ENCODE assay signal across 16 cellular contexts in the genomic region with DNA sequence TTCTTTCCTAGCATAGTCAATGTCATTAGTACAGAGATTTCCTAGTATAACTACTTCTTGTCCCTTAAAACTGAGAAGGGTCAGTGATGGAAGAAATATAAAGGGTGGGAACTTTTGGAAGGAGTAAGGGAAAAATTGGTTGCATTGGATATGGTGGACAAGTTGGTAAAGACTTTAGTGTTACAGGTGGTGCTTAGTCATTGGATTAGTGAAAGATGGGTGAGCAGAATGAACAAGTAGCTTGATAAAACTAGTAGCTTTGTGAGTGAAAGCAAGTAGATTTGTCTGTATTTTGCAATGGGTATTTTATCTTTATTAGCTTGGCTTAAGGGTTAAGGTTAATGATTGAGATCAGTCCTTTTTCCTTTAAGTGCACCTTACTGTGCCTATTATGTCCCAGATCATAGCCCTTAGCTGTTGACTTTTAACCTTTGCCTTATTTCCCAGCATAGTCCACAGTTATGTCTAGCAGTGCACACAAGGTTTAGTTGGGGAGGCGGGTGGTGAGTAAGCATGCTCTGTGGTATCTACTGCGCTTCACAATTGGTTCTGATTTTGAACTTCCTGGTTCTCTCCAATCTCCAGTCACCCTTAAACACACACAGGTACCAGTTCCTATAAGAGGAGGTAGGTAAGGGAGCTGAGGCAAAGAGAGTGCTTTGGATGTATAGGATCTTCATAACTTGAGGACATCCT. TPM values are rescaled to one million over a fixed set of nuclear protein-coding genes. Genes with fewer than 3 reads are reported as not detected.
A peak's percentile ranks its signal among the peaks of the same experiment; 100 is the strongest.
DNase-seq lines count a peak whose midpoint lies in the region; FAIRE-seq and TF ChIP-seq lines count a peak whose summit lies in the region.
"Had no signal": no experiment of that assay in that cellular context is flagged by ENCODE, and none has a peak within 500 bp of the region (broad histone marks: within the 10 kb centered on the region; RNA-seq: fewer than 3 reads in every experiment).

No MANE protein-coding gene starts in this region.

- H3K27me3 Mint-ChIP-seq in osteocyte (ENCODE audit: unreplicated experiment): no peaks in the 10 kb centered on the region
- no peaks in the 10 kb centered on the region for H3K27me3 Mint-ChIP-seq in progenitor cell of endocrine pancreas
- H3K27me3 Mint-ChIP-seq: brain had no signal

- H3K36me3 Mint-ChIP-seq in osteocyte (ENCODE audit: unreplicated experiment): no peaks in the 10 kb centered on the region
- H3K36me3 Mint-ChIP-seq in progenitor cell of endocrine pancreas (ENCODE audit: insufficient read depth): no peaks in the 10 kb centered on the region
- H3K36me3 Mint-ChIP-seq: brain had no signal

- no peaks in the 10 kb centered on the region for H3K36me3 ChIP-seq in bronchial epithelial cell (ENCODE audit: control insufficient read depth, insufficient read depth, low read length)
- H3K36me3 ChIP-seq: MG63, WERI-Rb-1 had no signal

- H3K9me3 Mint-ChIP-seq in osteocyte (ENCODE audit: unreplicated experiment) (no peaks in the 10 kb centered on the region), progenitor cell of endocrine pancreas (ENCODE audit: low read depth) (peaks cover 3% of the 10 kb centered on the region)
- H3K9me3 Mint-ChIP-seq: brain had no signal

- no peaks in the 10 kb centered on the region for H3K27me3 ChIP-seq in bronchial epithelial cell (ENCODE audit: control insufficient read depth, insufficient read depth, low read length)
- H3K27me3 ChIP-seq: MG63 had no signal

- TF ChIP-seq CTCF in bronchial epithelial cell (IDR thresholded peaks at IDR 0.05; ENCODE audit: insufficient read depth, low read length, severe bottlenecking): no peak
- no peak for TF ChIP-seq CTCF in osteocyte (IDR thresholded peaks at IDR 0.05)
- no peak for TF ChIP-seq CTCF in progenitor cell of endocrine pancreas (IDR thresholded peaks at IDR 0.05; ENCODE audit: unreplicated experiment)

- H3K4me3 Mint-ChIP-seq in osteocyte (ENCODE audit: unreplicated experiment) (no peak overlapping the region), progenitor cell of endocrine pancreas (ENCODE audit: low read depth) (no peak overlapping the region)
- H3K4me3 Mint-ChIP-seq: brain had no signal

- peak overlapping the region; percentile 12 for H3K27ac Mint-ChIP-seq in osteocyte (ENCODE audit: unreplicated experiment)
- no peak overlapping the region for H3K27ac Mint-ChIP-seq in progenitor cell of endocrine pancreas

- no peak for TF ChIP-seq POLR2A in GM12891 (IDR thresholded peaks at IDR 0.05; ENCODE audit: low read depth, low read length)

- DNase-seq in GM12891 (ENCODE audit: insufficient read length, low spot score) (no peak), HuH-7 (ENCODE audit: low spot score) (peak; percentile 8), bronchial epithelial cell (ENCODE audit: low read depth) (peak; percentile 49), osteocyte (ENCODE audit: extremely low spot score, unreplicated experiment) (no peak), NOMO-1 treated with dmso at 0.1 percent for 144 hours (lab: John Stamatoyannopoulos, UW; ENCODE audit: unreplicated experiment) (no peak), NCI-H748 treated with DMSO at 0.1 percent for 48 hours (lab: John Stamatoyannopoulos, UW) (no peak), progenitor cell of endocrine pancreas (ENCODE audit: low spot score, unreplicated experiment) (no peak)
- DNase-seq: C1 segment of cervical spinal cord; GOT3; kidney; MG63; stimulated activated CD4-positive, alpha-beta T cell treated with anti-CD3 and anti-CD28 coated beads, Interleukin-4, amount 100 ng/mL, for 1 hour; stimulated activated naive CD4-positive, alpha-beta T cell; WERI-Rb-1 had no signal

- FAIRE-seq in GM12891 (lab: Jason Lieb, UNC): peak; percentile 78
- FAIRE-seq in bronchial epithelial cell (lab: Jason Lieb, UNC): no peak
- FAIRE-seq: G401.6 had no signal

- H3K4me1 Mint-ChIP-seq in osteocyte (ENCODE audit: unreplicated experiment) (peaks cover 55% of the 10 kb centered on the region), progenitor cell of endocrine pancreas (ENCODE audit: low read depth) (peaks cover 19% of the 10 kb centered on the region)

- H3K4me3 ChIP-seq in bronchial epithelial cell (ENCODE audit: low read depth, low read length): no peak overlapping the region
- H3K4me3 ChIP-seq: MG63 had no signal

TF ChIP-seq in GM12891, 5 proteins besides CTCF, POLR2A, EP300 and RAD21:
- TF ChIP-seq SPI1 (IDR thresholded peaks at IDR 0.05; ENCODE audit: low read depth, low read length): no peak
- TF ChIP-seq POU2F2 (IDR thresholded peaks at IDR 0.05; ENCODE audit: low read depth, low read length): no peak
- no peak for TF ChIP-seq POLR2AphosphoS5 (IDR thresholded peaks at IDR 0.05; ENCODE audit: low read depth, low read length)
- no peak for TF ChIP-seq TAF1 (IDR thresholded peaks at IDR 0.05; ENCODE audit: low read depth, low read length)
- TF ChIP-seq PAX5 (IDR thresholded peaks at IDR 0.05; ENCODE audit: insufficient read depth, low read length, severe bottlenecking): no peak

RNA-seq across cellular contexts. Expression of a gene that starts 9.5 kb away (rescaled TPM):
- 5.1 TPM for polyA plus RNA-seq in GM12891 (2012; ENCODE audit: low read depth, missing spikeins)
- total RNA-seq in bronchial epithelial cell: 7.1 and 9.7 TPM in 2 replicates
- 29.4 and 31.1 TPM in 2 replicates for total RNA-seq in osteocyte
- total RNA-seq in progenitor cell of endocrine pancreas: 10.0 and 11.8 TPM in 2 replicates

Comparison
In these comparisons a context has a peak if more than half of its experiments do, and no peak if none do; other contexts are left out.
1. DNase-seq: peak in HuH-7 (single experiment) and bronchial epithelial cell (single experiment); none in GM12891 (single experiment), osteocyte (single experiment), NOMO-1 treated with dmso at 0.1 percent for 144 hours (single experiment), NCI-H748 treated with DMSO at 0.1 percent for 48 hours (single experiment) and progenitor cell of endocrine pancreas (single experiment).